14 cellular contexts compared by ENCODE assay signal in the genomic region with DNA sequence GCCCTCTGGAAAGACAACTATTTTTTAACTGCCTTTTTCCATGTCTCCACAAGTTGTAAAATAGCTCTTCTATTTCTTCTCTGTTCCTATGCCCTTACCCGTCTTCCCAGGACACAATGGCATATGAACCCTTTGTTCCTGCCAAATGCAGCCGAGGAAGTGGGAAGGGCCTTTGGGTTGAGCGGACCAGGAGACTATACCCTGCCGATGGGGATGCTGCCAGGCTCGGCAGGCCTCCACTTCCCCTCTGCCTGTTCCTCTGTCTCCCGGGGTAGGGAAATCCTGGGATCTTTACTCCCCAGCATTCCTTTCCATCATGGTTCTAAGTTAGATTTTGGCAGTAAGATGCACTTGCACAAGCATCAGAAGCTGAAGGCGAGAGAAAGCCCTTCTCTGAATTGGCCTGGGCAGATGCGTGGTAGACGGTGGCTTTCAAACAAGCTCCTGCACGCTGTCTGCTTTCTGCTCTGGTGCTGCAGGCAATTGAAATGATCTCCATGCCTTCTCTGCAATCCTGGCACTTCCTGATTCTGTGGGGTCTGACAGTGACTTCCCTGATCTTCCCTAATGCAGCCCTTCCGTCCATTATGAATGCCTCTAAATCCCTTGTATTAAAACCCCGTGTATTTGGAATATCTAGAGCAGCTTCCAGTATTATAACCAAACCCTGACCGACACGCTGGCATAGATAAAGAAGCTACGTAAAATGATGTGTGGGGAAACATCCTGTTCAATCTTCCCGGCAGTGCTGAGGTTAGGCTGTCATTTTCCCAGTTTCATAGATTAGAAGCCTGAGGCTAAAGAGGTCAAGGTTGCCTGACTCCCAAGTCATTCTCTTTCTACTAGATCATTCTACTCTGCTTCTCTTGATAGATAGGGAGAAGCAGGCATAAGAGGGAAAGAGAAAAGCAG.
DNase-seq lines count a peak whose midpoint lies in the region; ATAC-seq and TF ChIP-seq lines count a peak whose summit lies in the region.
"Had no signal": no experiment of that assay in that cellular context is flagged by ENCODE, and none has a peak within 500 bp of the region (broad histone marks: within the 10 kb centered on the region; RNA-seq: fewer than 3 reads in every experiment).

No MANE protein-coding gene starts in this region.

- TF ChIP-seq POLR2A in transverse colon (IDR thresholded peaks at IDR 0.05), result no peak

- no peak overlapping the region for H3K9ac ChIP-seq in Karpas-422 (ENCODE audit: low read length)

- H3K27me3 ChIP-seq in esophagus (ENCODE audit: control insufficient read depth in 1 of 2, insufficient read depth in 2 of 2, low read length in 2 of 2) (no peaks in the 10 kb centered on the region), muscle layer of duodenum (ENCODE audit: low read depth, low read length) (no peaks in the 10 kb centered on the region), transverse colon (no peaks in the 10 kb centered on the region), Karpas-422 (ENCODE audit: low read length) (no peaks in the 10 kb centered on the region; the same call in 1 of the 2 replicates)

- H3K36me3 Mint-ChIP-seq in effector memory CD8-positive, alpha-beta T cell (ENCODE audit: insufficient read depth), result no peaks in the 10 kb centered on the region

- H3K9me3 Mint-ChIP-seq in effector memory CD8-positive, alpha-beta T cell, result no peaks in the 10 kb centered on the region
- H3K9me3 Mint-ChIP-seq: activated B cell treated with CpG ODN at 0.5 μM for 24 hours had no signal

- H3K79me2 ChIP-seq in Karpas-422 (ENCODE audit: low read length), result no peaks in the 10 kb centered on the region

- intact Hi-C loops in transverse colon (cut with DNase I; ENCODE audit: low total_unique reads), result no loop called here

- no peaks in the 10 kb centered on the region for H3K9me2 ChIP-seq in Karpas-422 (replicated peaks; ENCODE audit: insufficient read depth, low read length)

- H3K9me3 ChIP-seq in esophagus (ENCODE audit: control insufficient read depth in 2 of 2, insufficient read depth in 1 of 2, low read depth in 1 of 2, low read length in 1 of 2), result no peaks in the 10 kb centered on the region
- no peaks in the 10 kb centered on the region for H3K9me3 ChIP-seq in muscle layer of duodenum (ENCODE audit: control insufficient read depth in 1 of 2, low read length in 2 of 2)
- H3K9me3 ChIP-seq in transverse colon, result no peaks in the 10 kb centered on the region
- H3K9me3 ChIP-seq in Karpas-422 (ENCODE audit: low read length), result no peaks in the 10 kb centered on the region

- ATAC-seq in effector memory CD8-positive, alpha-beta T cell (replicated peaks), result no peak

- no peaks in the 10 kb centered on the region; the same call in 1 of the 2 replicates for H4K20me1 ChIP-seq in Karpas-422 (ENCODE audit: insufficient read depth, low read depth, low read length)

- H3K27ac Mint-ChIP-seq in effector memory CD8-positive, alpha-beta T cell, result peak overlapping the region in 1 of 2 donors; percentile 17
- H3K27ac Mint-ChIP-seq: activated B cell treated with CpG ODN at 0.5 μM for 24 hours had no signal

- no peak overlapping the region for H3K4me3 ChIP-seq in esophagus (ENCODE audit: low read depth in 1 of 2, low read length in 2 of 2)
- no peak overlapping the region for H3K4me3 ChIP-seq in muscle layer of duodenum (ENCODE audit: low read depth in 1 of 2, low read length in 2 of 2)
- H3K4me3 ChIP-seq in transverse colon, result no peak overlapping the region
- H3K4me3 ChIP-seq in Karpas-422 (ENCODE audit: low read length), result no peak overlapping the region

- in situ Hi-C loops in transverse colon (cut with MboI; ENCODE audit: low pct_ligation_motif_present in 1 of 4, low pct_unique_long_range_greater_than_20kb in 1 of 4, low sequenced_read_pairs in 3 of 4), result no loop called here

- TF ChIP-seq EP300 in transverse colon (IDR thresholded peaks at IDR 0.05; ENCODE audit: low read depth), result no peak

- no peak overlapping the region for H2AFZ ChIP-seq in Karpas-422 (ENCODE audit: low read length)

- TF ChIP-seq CTCF in transverse colon (IDR thresholded peaks at IDR 0.05), result no peak

- H3K36me3 ChIP-seq in esophagus (ENCODE audit: control insufficient read depth in 2 of 2, insufficient read depth in 2 of 2, low read length in 1 of 2) (no peaks in the 10 kb centered on the region), muscle layer of duodenum (ENCODE audit: control insufficient read depth in 1 of 2, insufficient read depth in 2 of 2, low read length in 2 of 2) (peaks cover 0 to 5% of the 10 kb centered on the region in 2 donors), transverse colon (no peaks in the 10 kb centered on the region), Karpas-422 (ENCODE audit: insufficient read depth, low read length) (no peaks in the 10 kb centered on the region)

- no peak overlapping the region for H3K4me3 Mint-ChIP-seq in effector memory CD8-positive, alpha-beta T cell
- H3K4me3 Mint-ChIP-seq: activated B cell treated with CpG ODN at 0.5 μM for 24 hours had no signal

- peaks cover 2 to 29% of the 10 kb centered on the region in 2 donors for H3K4me1 ChIP-seq in esophagus (ENCODE audit: control insufficient read depth in 2 of 2, insufficient read depth in 2 of 2, low read length in 1 of 2)
- H3K4me1 ChIP-seq in muscle layer of duodenum (ENCODE audit: control insufficient read depth in 1 of 2, insufficient read depth in 2 of 2, low read length in 2 of 2), result peaks cover 43 to 45% of the 10 kb centered on the region in 2 donors
- H3K4me1 ChIP-seq in transverse colon, result peaks cover 47 to 61% (median 53%) of the 10 kb centered on the region in 4 donors
- H3K4me1 ChIP-seq in Karpas-422 (ENCODE audit: low read length), result peaks cover 10% of the 10 kb centered on the region

- peaks cover 36 to 60% of the 10 kb centered on the region in 2 donors for H3K27me3 Mint-ChIP-seq in effector memory CD8-positive, alpha-beta T cell

- 30 to 53% methylated on average over 16 of the region's 16 CpGs for WGBS in esophagus, 2 donors
- 84 to 91% methylated on average over 10 to 16 of the region's 16 CpGs for WGBS in transverse colon (ENCODE audit: low coverage in 1 of 2), 2 donors

- no peaks in the 10 kb centered on the region for H3K4me1 Mint-ChIP-seq in effector memory CD8-positive, alpha-beta T cell (ENCODE audit: low read depth in 2 of 2)

- no peak overlapping the region for H3K4me2 ChIP-seq in Karpas-422 (ENCODE audit: low read depth, low read length, poor library complexity, severe bottlenecking)

- H3K27ac ChIP-seq in esophagus (ENCODE audit: low read depth in 2 of 2, low read length in 1 of 2), result peak overlapping the region; percentile 64 to 76
- H3K27ac ChIP-seq in muscle layer of duodenum (ENCODE audit: low read length), result peak overlapping the region; percentile 96
- peak overlapping the region; percentile 91 to 95 (median 92) for H3K27ac ChIP-seq in transverse colon
- H3K27ac ChIP-seq in Karpas-422 (ENCODE audit: low read length), result no peak overlapping the region
- H3K27ac ChIP-seq: HL-60 had no signal

- DNase-seq in NCI-H1694 treated with DMSO at 0.1 percent for 48 hours (lab: John Stamatoyannopoulos, UW) (peak; percentile 17), NCI-H1694 (lab: John Stamatoyannopoulos, UW) (no peak), transverse colon (no peak), Karpas-422 (no peak), NCI-H82 treated with DMSO at 0.1 percent for 48 hours (lab: John Stamatoyannopoulos, UW; ENCODE audit: unreplicated experiment) (no peak)
- DNase-seq in effector memory CD8-positive, alpha-beta T cell, result no peak
- DNase-seq: 8988T, activated B cell treated with CpG ODN at 0.5 μM for 24 hours, activated T-cell treated with anti-CD3 and anti-CD28 coated beads for 4 hours, NCI-H748 treated with DMSO at 0.1 percent for 48 hours, nucleus accumbens had no signal
